In genomic region chr20:5127859-5128409, GRCh38 we compare ENCODE assay signal across 8 cellular contexts. TPM values are rescaled to one million over a fixed set of nuclear protein-coding genes. Genes with fewer than 3 reads are reported as not detected.
DNase-seq lines count a peak whose midpoint lies in the region; ATAC-seq and TF ChIP-seq lines count a peak whose summit lies in the region.

No MANE protein-coding gene starts in this region.

- H3K9me2 ChIP-seq in DOHH2 (replicated peaks; ENCODE audit: control insufficient read depth, low read length) = no peaks in the 10 kb centered on the region

- H2AFZ ChIP-seq in OCI-LY3 (ENCODE audit: low read depth, low read length) = 0 out of 2 replicates have a peak overlapping the region, but pooled peaks have one; percentile 62

- peak overlapping the region; percentile 91 for H3K9ac ChIP-seq in OCI-LY3 (ENCODE audit: low read length)

- H3K79me2 ChIP-seq in DOHH2 (ENCODE audit: control insufficient read depth, low read length) = peaks cover 57% of the 10 kb centered on the region
- H3K79me2 ChIP-seq in OCI-LY3 (ENCODE audit: low read length) = peaks cover 57% of the 10 kb centered on the region

- H3K27ac ChIP-seq in DOHH2 (ENCODE audit: low read depth, low read length) (peak overlapping the region; percentile 72), OCI-LY3 (ENCODE audit: low read length) (peak overlapping the region; percentile 83)

- no peak for TF ChIP-seq CTCF in DOHH2 (IDR thresholded peaks at IDR 0.05; ENCODE audit: low read depth, low read length, poor library complexity, severe bottlenecking)
- no peak for TF ChIP-seq CTCF in OCI-LY3 (IDR thresholded peaks at IDR 0.05; ENCODE audit: low read depth, low read length)
- TF ChIP-seq CTCF in epithelial cell of proximal tubule (conservative IDR thresholded peaks at IDR 0.05; ENCODE audit: low read depth, low read length) = no peak
- no peak for TF ChIP-seq CTCF in progenitor cell of endocrine pancreas (IDR thresholded peaks at IDR 0.05; ENCODE audit: unreplicated experiment)

- no peaks in the 10 kb centered on the region for H3K27me3 Mint-ChIP-seq in progenitor cell of endocrine pancreas

- H3K27me3 ChIP-seq in DOHH2 (ENCODE audit: control insufficient read depth, low read length) (no peaks in the 10 kb centered on the region), OCI-LY3 (ENCODE audit: low read depth, low read length) (no peaks in the 10 kb centered on the region)

- DNase-seq in epithelial cell of proximal tubule (ENCODE audit: low read depth) (no peak), progenitor cell of endocrine pancreas (ENCODE audit: low spot score, unreplicated experiment) (no peak), erythroblast (lab: John Stamatoyannopoulos, UW) (no peak), NCI-H345 treated with DMSO at 0.1 percent for 48 hours (lab: John Stamatoyannopoulos, UW; ENCODE audit: unreplicated experiment) (no peak)

- no peaks in the 10 kb centered on the region for H3K9me3 Mint-ChIP-seq in progenitor cell of endocrine pancreas (ENCODE audit: low read depth)

- H3K4me1 Mint-ChIP-seq in progenitor cell of endocrine pancreas (ENCODE audit: low read depth) = peaks cover 13% of the 10 kb centered on the region

- ATAC-seq in HG03175 (IDR thresholded peaks at IDR 0.05; ENCODE audit: unreplicated experiment) = no peak
- ATAC-seq in HG02884 (IDR thresholded peaks at IDR 0.05; ENCODE audit: unreplicated experiment) = no peak

- no peaks in the 10 kb centered on the region for H4K20me1 ChIP-seq in DOHH2 (ENCODE audit: control insufficient read depth, insufficient read depth, low read depth, low read length)
- 0 out of 2 replicates have a peak, but pooled peaks cover 4% of the 10 kb centered on the region for H4K20me1 ChIP-seq in OCI-LY3 (ENCODE audit: insufficient read depth, low read length)

- no peaks in the 10 kb centered on the region for H3K9me3 ChIP-seq in DOHH2 (ENCODE audit: control insufficient read depth, insufficient read depth, low read length)
- no peaks in the 10 kb centered on the region for H3K9me3 ChIP-seq in OCI-LY3 (ENCODE audit: insufficient read depth, low read length)

- H3K4me1 ChIP-seq in DOHH2 (ENCODE audit: control insufficient read depth, low read length) (peaks cover 25% of the 10 kb centered on the region), OCI-LY3 (ENCODE audit: low read length) (peaks cover 32% of the 10 kb centered on the region)

- no peaks in the 10 kb centered on the region for H3K36me3 Mint-ChIP-seq in progenitor cell of endocrine pancreas (ENCODE audit: insufficient read depth)

- H3K36me3 ChIP-seq in DOHH2 (ENCODE audit: control insufficient read depth, low read length) (peaks cover 3% of the 10 kb centered on the region), OCI-LY3 (replicated peaks; ENCODE audit: low read depth, low read length) (no peaks in the 10 kb centered on the region)

- peak overlapping the region; percentile 96 for H3K4me3 Mint-ChIP-seq in progenitor cell of endocrine pancreas (ENCODE audit: low read depth)

- H3F3A ChIP-seq in DOHH2 (ENCODE audit: control insufficient read depth, insufficient read depth) = no peaks in the 10 kb centered on the region; the same call in 1 of the 2 replicates

- TF ChIP-seq POLR2A in erythroblast (IDR thresholded peaks at IDR 0.05; ENCODE audit: low read length) = no peak

- H3K4me3 ChIP-seq in DOHH2 (ENCODE audit: low read length) = peak overlapping the region; percentile 97
- H3K4me3 ChIP-seq in OCI-LY3 (ENCODE audit: low read length) = peak overlapping the region; percentile 90
- H3K4me3 ChIP-seq in epithelial cell of proximal tubule (ENCODE audit: low read depth, low read length) = peak overlapping the region; percentile 76

- peak overlapping the region; percentile 86 for H3K4me2 ChIP-seq in DOHH2 (ENCODE audit: low read length)
- H3K4me2 ChIP-seq in OCI-LY3 (ENCODE audit: low read length) = peak overlapping the region; percentile 91

- H3K27ac Mint-ChIP-seq in progenitor cell of endocrine pancreas = peak overlapping the region; percentile 98

RNA-seq across cellular contexts. Expression of gene CDS2, which starts 1.1 kb away (rescaled TPM):
- total RNA-seq in epithelial cell of proximal tubule (17.3 and 18.7 TPM in 2 replicates), progenitor cell of endocrine pancreas (52.3 and 57.5 TPM in 2 replicates)

RNA-seq across cellular contexts. Expression of gene PCNA, which starts 8.2 kb away (rescaled TPM):
- 327 and 378 TPM in 2 replicates for total RNA-seq in epithelial cell of proximal tubule
- 123 and 126 TPM in 2 replicates for total RNA-seq in progenitor cell of endocrine pancreas

RNA-seq across cellular contexts. Expression of gene TMEM230, which starts 15.1 kb away (rescaled TPM):
- total RNA-seq in epithelial cell of proximal tubule (82.0 and 103 TPM in 2 replicates), progenitor cell of endocrine pancreas (80.7 and 82.8 TPM in 2 replicates)
